Comparison of ENCODE assay signal across 26 cellular contexts in genomic region chr20:15596220-15596875, GRCh38.
"Had no signal": no experiment of that assay in that cellular context is flagged by ENCODE, and none has a peak within 500 bp of the region (broad histone marks: within the 10 kb centered on the region; RNA-seq: fewer than 3 reads in every experiment).

No MANE protein-coding gene starts in this region.

- H3K27ac ChIP-seq: SK-N-MC had no signal

- ATAC-seq: activated CD8-positive, alpha-beta memory T cell treated with anti-CD3 and anti-CD28 coated beads, Interleukin-2, amount 10 ng/mL, durations not matched to agents 7 days and 5 days; activated T-helper 17 cell treated with anti-CD3 and anti-CD28 coated beads, Interleukin-2, amount 50 U/mL, for 72 hours; Panc1; Right ventricle myocardium inferior; T-cell had no signal

- H3K27me3 Mint-ChIP-seq: activated CD4-positive, alpha-beta T cell treated with anti-CD3 and anti-CD28 coated beads, Interleukin-2, amount 10 ng/mL, durations not matched to agents 24 days and 14 days; activated CD8-positive, alpha-beta memory T cell treated with anti-CD3 and anti-CD28 coated beads, Interleukin-2, amount 10 ng/mL, durations not matched to agents 7 days and 5 days; activated naive CD4-positive, alpha-beta T cell treated with anti-CD3 and anti-CD28 coated beads, Interleukin-2, amount 10 ng/mL, durations not matched to agents 7 days and 5 days; activated naive CD8-positive, alpha-beta T cell treated with anti-CD3 and anti-CD28 coated beads for 36 hours; activated T-cell treated with anti-CD3 and anti-CD28 coated beads, Interleukin-2, amount 50 U/mL, for 24 hours; activated T-helper 17 cell treated with anti-CD3 and anti-CD28 coated beads, Interleukin-2, amount 50 U/mL, for 72 hours; T-cell had no signal

- H3K4me3 ChIP-seq: SK-N-MC had no signal

- H3K36me3 Mint-ChIP-seq: activated CD8-positive, alpha-beta memory T cell treated with anti-CD3 and anti-CD28 coated beads, Interleukin-2, amount 10 ng/mL, durations not matched to agents 7 days and 5 days; activated naive CD4-positive, alpha-beta T cell treated with anti-CD3 and anti-CD28 coated beads, Interleukin-2, amount 10 ng/mL, durations not matched to agents 7 days and 5 days; activated naive CD8-positive, alpha-beta T cell treated with anti-CD3 and anti-CD28 coated beads for 36 hours; T-cell had no signal

- DNase-seq: activated B cell treated with CpG ODN at 0.5 μM for 24 hours; activated CD4-positive, alpha-beta T cell treated with anti-CD3 and anti-CD28 coated beads for 1 hour; activated CD4-positive, alpha-beta T cell treated with anti-CD3 and anti-CD28 coated beads, Interleukin-2, amount 10 ng/mL, durations not matched to agents 24 days and 14 days; activated CD4-positive, alpha-beta T cell treated with anti-CD3 and anti-CD28 coated beads, Interleukin-2, amount 50 U/mL, for 48 hours; activated CD8-positive, alpha-beta memory T cell treated with anti-CD3 and anti-CD28 coated beads, Interleukin-2, amount 10 ng/mL, durations not matched to agents 7 days and 5 days; activated gamma-delta T cell treated with Interleukin-2 at 50 U/mL for 16 hours; activated naive CD4-positive, alpha-beta T cell treated with anti-CD3 and anti-CD28 coated beads, Interleukin-2, amount 10 ng/mL, durations not matched to agents 7 days and 5 days; activated naive CD8-positive, alpha-beta T cell treated with anti-CD3 and anti-CD28 coated beads for 36 hours; activated T-cell treated with anti-CD3 and anti-CD28 coated beads, Interleukin-2, amount 50 U/mL, for 24 hours; MM.1S; NCI-H1105 treated with DMSO at 0.1 percent for 48 hours; NCI-H146; NCI-H2029; NCI-H2107; NCI-H510A treated with DMSO at 0.1 percent for 48 hours; NCI-H69; NK-92 treated with Interleukin-12 subunit alpha and Interleukin-12 subunit beta, amount 100 ng/mL, for 24 hours; OCI-M1; RPMI8226; T-cell; T-helper 2 cell; T1000 had no signal

- H3K9me3 Mint-ChIP-seq: activated B cell treated with CpG ODN at 0.5 μM for 24 hours; activated naive CD8-positive, alpha-beta T cell treated with anti-CD3 and anti-CD28 coated beads for 36 hours had no signal

- H3K27ac Mint-ChIP-seq: activated B cell treated with CpG ODN at 0.5 μM for 24 hours; activated CD4-positive, alpha-beta T cell treated with anti-CD3 and anti-CD28 coated beads, Interleukin-2, amount 10 ng/mL, durations not matched to agents 24 days and 14 days; activated CD8-positive, alpha-beta memory T cell treated with anti-CD3 and anti-CD28 coated beads, Interleukin-2, amount 10 ng/mL, durations not matched to agents 7 days and 5 days; activated naive CD4-positive, alpha-beta T cell treated with anti-CD3 and anti-CD28 coated beads, Interleukin-2, amount 10 ng/mL, durations not matched to agents 7 days and 5 days; activated naive CD8-positive, alpha-beta T cell treated with anti-CD3 and anti-CD28 coated beads for 36 hours; activated T-cell treated with anti-CD3 and anti-CD28 coated beads, Interleukin-2, amount 50 U/mL, for 24 hours; activated T-helper 17 cell treated with anti-CD3 and anti-CD28 coated beads, Interleukin-2, amount 50 U/mL, for 72 hours; T-cell had no signal

- H3K4me3 Mint-ChIP-seq: activated B cell treated with CpG ODN at 0.5 μM for 24 hours; activated CD4-positive, alpha-beta T cell treated with anti-CD3 and anti-CD28 coated beads, Interleukin-2, amount 10 ng/mL, durations not matched to agents 24 days and 14 days; activated CD8-positive, alpha-beta memory T cell treated with anti-CD3 and anti-CD28 coated beads, Interleukin-2, amount 10 ng/mL, durations not matched to agents 7 days and 5 days; activated naive CD4-positive, alpha-beta T cell treated with anti-CD3 and anti-CD28 coated beads, Interleukin-2, amount 10 ng/mL, durations not matched to agents 7 days and 5 days; activated naive CD8-positive, alpha-beta T cell treated with anti-CD3 and anti-CD28 coated beads for 36 hours; activated T-cell treated with anti-CD3 and anti-CD28 coated beads, Interleukin-2, amount 50 U/mL, for 24 hours; activated T-helper 17 cell treated with anti-CD3 and anti-CD28 coated beads, Interleukin-2, amount 50 U/mL, for 72 hours; T-cell had no signal

- H3K4me1 Mint-ChIP-seq: activated B cell treated with CpG ODN at 0.5 μM for 24 hours; activated CD4-positive, alpha-beta T cell treated with anti-CD3 and anti-CD28 coated beads, Interleukin-2, amount 10 ng/mL, durations not matched to agents 24 days and 14 days; activated CD8-positive, alpha-beta memory T cell treated with anti-CD3 and anti-CD28 coated beads, Interleukin-2, amount 10 ng/mL, durations not matched to agents 7 days and 5 days; activated naive CD4-positive, alpha-beta T cell treated with anti-CD3 and anti-CD28 coated beads, Interleukin-2, amount 10 ng/mL, durations not matched to agents 7 days and 5 days; activated naive CD8-positive, alpha-beta T cell treated with anti-CD3 and anti-CD28 coated beads for 36 hours; activated T-helper 17 cell treated with anti-CD3 and anti-CD28 coated beads, Interleukin-2, amount 50 U/mL, for 72 hours; T-cell had no signal
